In the genomic region with DNA sequence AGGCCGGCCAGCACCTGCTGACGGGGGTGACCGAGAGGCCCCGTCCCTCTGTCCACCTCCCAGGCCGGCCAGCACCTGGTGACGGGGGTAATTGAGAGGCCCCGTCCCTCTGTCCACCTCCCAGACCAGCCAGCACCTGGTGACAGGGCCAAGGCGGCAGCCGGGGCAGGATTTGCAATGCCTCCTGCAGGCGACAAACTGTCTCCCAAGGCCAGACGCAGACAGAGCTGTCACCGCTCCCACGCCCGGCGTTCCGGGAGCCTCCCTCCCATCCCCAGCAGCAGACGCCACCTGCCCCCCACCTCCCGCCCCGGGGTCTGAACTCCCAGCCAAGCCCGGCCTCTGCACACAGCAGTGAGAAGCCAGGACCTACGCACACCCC, we compare ENCODE assay signal across 8 cellular contexts.
DNase-seq lines count a peak whose midpoint lies in the region; ATAC-seq and TF ChIP-seq lines count a peak whose summit lies in the region.

No MANE protein-coding gene starts in this region.

- intact Hi-C loops in dorsolateral prefrontal cortex (cut with DNase I): loop anchor here (10.0 kb wide), 3 partner anchors 90 to 390 kb away; no protein-coding TSS in a partner anchor

- H3K4me3 Mint-ChIP-seq in HFFc6: peak overlapping the region; percentile 58
- H3K4me3 Mint-ChIP-seq in stimulated activated memory B cell treated with anti-CD40 and anti-IgM and Interleukin-4, amounts not matched to agents 10 μg/mL and 1 μg/mL and 100 μg/mL, for 72 hours: no peak overlapping the region

- peaks cover 3% of the 10 kb centered on the region for H3K4me1 Mint-ChIP-seq in HFFc6 (ENCODE audit: low read depth)
- H3K4me1 Mint-ChIP-seq in stimulated activated memory B cell treated with anti-CD40 and anti-IgM and Interleukin-4, amounts not matched to agents 10 μg/mL and 1 μg/mL and 100 μg/mL, for 72 hours: no peaks in the 10 kb centered on the region

- H3K36me3 ChIP-seq in ACC112 (ENCODE audit: insufficient read depth, low read length): no peaks in the 10 kb centered on the region

- no peaks in the 10 kb centered on the region for H3K36me3 Mint-ChIP-seq in HFFc6 (ENCODE audit: low read depth)
- H3K36me3 Mint-ChIP-seq in stimulated activated memory B cell treated with anti-CD40 and anti-IgM and Interleukin-4, amounts not matched to agents 10 μg/mL and 1 μg/mL and 100 μg/mL, for 72 hours: no peaks in the 10 kb centered on the region

- no peak overlapping the region; the same call in 1 of the 2 replicates for H3K27ac Mint-ChIP-seq in HFFc6
- no peak overlapping the region for H3K27ac Mint-ChIP-seq in stimulated activated memory B cell treated with anti-CD40 and anti-IgM and Interleukin-4, amounts not matched to agents 10 μg/mL and 1 μg/mL and 100 μg/mL, for 72 hours

- H3K4me3 ChIP-seq in ACC112 (ENCODE audit: low read depth, low read length) (peak overlapping the region; percentile 73), dorsolateral prefrontal cortex (peak overlapping the region; percentile 26 to 75 (median 55))

- TF ChIP-seq CTCF in HFFc6 (IDR thresholded peaks at IDR 0.05) (no peak), dorsolateral prefrontal cortex (IDR thresholded peaks at IDR 0.05 in 54 of 56, conservative IDR thresholded peaks at IDR 0.05 in 2 of 56; ENCODE audit: low read depth in 1 of 56, partially characterized antibody in 56 of 56) (no peak)

- ATAC-seq in stimulated activated memory B cell treated with anti-CD40 and anti-IgM and Interleukin-4, amounts not matched to agents 10 μg/mL and 1 μg/mL and 100 μg/mL, for 72 hours: no peak

- H3K9me3 Mint-ChIP-seq in HFFc6: no peaks in the 10 kb centered on the region
- no peaks in the 10 kb centered on the region for H3K9me3 Mint-ChIP-seq in stimulated activated memory B cell treated with anti-CD40 and anti-IgM and Interleukin-4, amounts not matched to agents 10 μg/mL and 1 μg/mL and 100 μg/mL, for 72 hours

- peaks cover 5% of the 10 kb centered on the region for H3K27me3 Mint-ChIP-seq in HFFc6 (ENCODE audit: insufficient read depth)
- H3K27me3 Mint-ChIP-seq in stimulated activated memory B cell treated with anti-CD40 and anti-IgM and Interleukin-4, amounts not matched to agents 10 μg/mL and 1 μg/mL and 100 μg/mL, for 72 hours: peaks cover 68% of the 10 kb centered on the region

- H3K27ac ChIP-seq in ACC112 (ENCODE audit: low read depth, low read length): no peak overlapping the region
- peak overlapping the region in 30 of 59 donors; percentile 2 to 80 (median 44) for H3K27ac ChIP-seq in dorsolateral prefrontal cortex

- H3K27me3 ChIP-seq in ACC112 (ENCODE audit: insufficient read depth, low read length): no peaks in the 10 kb centered on the region
- peaks cover 0 to 5% (median 0%) of the 10 kb centered on the region in 45 donors for H3K27me3 ChIP-seq in dorsolateral prefrontal cortex

- H3K79me2 ChIP-seq in ACC112 (ENCODE audit: control insufficient read depth, insufficient read depth, low read length, unreplicated experiment): no peaks in the 10 kb centered on the region

- DNase-seq in HFFc6 (no peak), dorsolateral prefrontal cortex (peak in 3 of 10 donors; percentile 23 to 79 (median 55)), mucosa of gallbladder (ENCODE audit: low spot score) (peak; percentile 11), GDM1 (lab: John Stamatoyannopoulos, UW) (no peak), SIG-M5 (lab: John Stamatoyannopoulos, UW) (no peak), GM03348 (ENCODE audit: low spot score) (no peak)

- H2AFZ ChIP-seq in ACC112 (ENCODE audit: low read length, unreplicated experiment): no peak overlapping the region

- no peaks in the 10 kb centered on the region for H3K4me1 ChIP-seq in ACC112 (ENCODE audit: control insufficient read depth, insufficient read depth, low read length, unreplicated experiment)
